1 cellular context compared by ENCODE assay signal in the genomic region with DNA sequence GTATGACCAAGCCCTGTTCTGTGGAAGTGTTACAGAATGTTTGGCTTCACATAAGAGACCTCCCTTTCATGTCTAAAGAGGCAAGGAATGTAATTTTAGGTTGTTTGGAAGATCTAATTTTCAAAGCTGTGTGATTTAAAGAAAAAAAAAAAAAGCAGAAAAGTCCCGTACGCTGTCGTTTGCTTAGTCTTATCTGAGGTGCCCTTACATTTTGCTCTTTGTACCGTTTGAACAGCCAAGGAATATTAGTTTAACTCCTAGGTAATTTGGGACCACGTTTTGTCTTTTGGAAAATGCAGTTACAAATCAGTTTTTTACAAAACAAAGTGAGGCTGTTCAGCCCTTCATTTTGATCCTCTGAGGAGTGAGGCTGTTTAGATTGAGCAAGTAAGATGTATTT.
TF ChIP-seq lines count a peak whose summit lies in the region.

No MANE protein-coding gene starts in this region.

TF ChIP-seq in A549, 52 proteins besides CTCF, POLR2A, EP300 and RAD21:
- TF ChIP-seq ZFP36 (IDR thresholded peaks at IDR 0.05; ENCODE audit: borderline replicate concordance, partially characterized antibody), result no peak
- TF ChIP-seq ZNF302 (CRISPR knock-in tag; IDR thresholded peaks at IDR 0.05), result no peak
- TF ChIP-seq, protein P1, sequence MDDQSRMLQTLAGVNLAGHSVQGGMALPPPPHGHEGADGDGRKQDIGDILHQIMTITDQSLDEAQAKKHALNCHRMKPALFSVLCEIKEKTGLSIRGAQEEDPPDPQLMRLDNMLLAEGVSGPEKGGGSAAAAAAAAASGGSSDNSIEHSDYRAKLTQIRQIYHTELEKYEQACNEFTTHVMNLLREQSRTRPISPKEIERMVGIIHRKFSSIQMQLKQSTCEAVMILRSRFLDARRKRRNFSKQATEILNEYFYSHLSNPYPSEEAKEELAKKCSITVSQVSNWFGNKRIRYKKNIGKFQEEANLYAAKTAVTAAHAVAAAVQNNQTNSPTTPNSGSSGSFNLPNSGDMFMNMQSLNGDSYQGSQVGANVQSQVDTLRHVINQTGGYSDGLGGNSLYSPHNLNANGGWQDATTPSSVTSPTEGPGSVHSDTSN (IDR thresholded peaks at IDR 0.05), result no peak
- TF ChIP-seq, protein P2, sequence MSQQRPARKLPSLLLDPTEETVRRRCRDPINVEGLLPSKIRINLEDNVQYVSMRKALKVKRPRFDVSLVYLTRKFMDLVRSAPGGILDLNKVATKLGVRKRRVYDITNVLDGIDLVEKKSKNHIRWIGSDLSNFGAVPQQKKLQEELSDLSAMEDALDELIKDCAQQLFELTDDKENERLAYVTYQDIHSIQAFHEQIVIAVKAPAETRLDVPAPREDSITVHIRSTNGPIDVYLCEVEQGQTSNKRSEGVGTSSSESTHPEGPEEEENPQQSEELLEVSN (IDR thresholded peaks at IDR 0.05; ENCODE audit: borderline replicate concordance, low read depth), result no peak
- no peak for TF ChIP-seq POLR2AphosphoS2 (conservative IDR thresholded peaks at IDR 0.05; ENCODE audit: low read length)
- no peak for TF ChIP-seq REST (IDR thresholded peaks at IDR 0.05)
- TF ChIP-seq ZC3H11A (IDR thresholded peaks at IDR 0.05), result no peak
- no peak for TF ChIP-seq TP53 (CRISPR knock-in tag; IDR thresholded peaks at IDR 0.05)
- no peak for TF ChIP-seq HEYL (CRISPR knock-in tag; IDR thresholded peaks at IDR 0.05)
- TF ChIP-seq CBX8 (IDR thresholded peaks at IDR 0.05), result no peak
- no peak for TF ChIP-seq FOSL2 (IDR thresholded peaks at IDR 0.05)
- no peak for TF ChIP-seq FOSL2 (CRISPR knock-in tag; IDR thresholded peaks at IDR 0.05)
- TF ChIP-seq TFCP2L1 (CRISPR knock-in tag; IDR thresholded peaks at IDR 0.05), result no peak
- TF ChIP-seq MAX (IDR thresholded peaks at IDR 0.05), result no peak
- no peak for TF ChIP-seq NFE2L2 (conservative IDR thresholded peaks at IDR 0.05; ENCODE audit: low read length)
- TF ChIP-seq NPAS2 (CRISPR knock-in tag; IDR thresholded peaks at IDR 0.05; ENCODE audit: borderline replicate concordance), result no peak
- no peak for TF ChIP-seq EHF (CRISPR knock-in tag; IDR thresholded peaks at IDR 0.05)
- TF ChIP-seq SREBF2 (IDR thresholded peaks at IDR 0.05), result no peak
- no peak for TF ChIP-seq RNF2 (IDR thresholded peaks at IDR 0.05; ENCODE audit: borderline replicate concordance, low read depth)
